ENCODE assay signal across 10 cellular contexts in the genomic region with DNA sequence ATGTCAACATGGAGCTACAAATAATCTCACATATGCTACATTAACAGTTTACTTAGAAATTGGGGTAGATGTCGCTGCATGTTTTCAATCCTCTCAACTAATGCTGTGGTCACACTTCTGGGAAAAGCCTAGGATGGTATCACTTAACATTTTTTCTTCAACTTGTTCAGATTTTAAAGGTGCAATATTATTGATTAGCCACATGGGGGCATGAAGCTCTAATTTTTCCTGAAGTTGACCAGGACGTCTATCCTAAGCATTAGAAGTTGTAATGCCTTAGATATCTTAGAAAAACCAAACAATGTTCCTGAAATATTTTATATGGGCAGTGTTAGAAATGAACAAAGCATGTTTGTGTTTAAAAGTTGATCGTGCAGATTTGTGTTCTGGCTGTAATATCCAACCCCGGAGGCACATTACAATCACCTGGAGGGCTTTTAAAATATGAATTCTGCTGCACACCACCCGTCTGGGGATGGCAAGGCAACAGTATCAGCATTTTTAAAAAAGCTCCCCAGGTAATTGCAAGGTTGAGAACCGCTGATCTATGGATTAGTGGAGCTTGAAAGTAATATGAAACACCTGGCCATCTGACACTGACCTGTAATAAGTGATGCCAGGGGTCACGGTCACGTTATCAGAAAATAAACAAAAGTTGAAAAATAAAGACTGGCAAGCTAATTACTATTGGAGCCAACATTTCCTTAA.
DNase-seq lines count a peak whose midpoint lies in the region; ATAC-seq, FAIRE-seq and TF ChIP-seq lines count a peak whose summit lies in the region.
"Had no signal": no experiment of that assay in that cellular context is flagged by ENCODE, and none has a peak within 500 bp of the region (broad histone marks: within the 10 kb centered on the region; RNA-seq: fewer than 3 reads in every experiment).

No MANE protein-coding gene starts in this region.

- H3K27ac ChIP-seq in H9 (ENCODE audit: insufficient read length, low read depth, low read length): no peak overlapping the region
- no peak overlapping the region for H3K27ac ChIP-seq in OCI-LY3 (ENCODE audit: low read length)
- H3K27ac ChIP-seq in endothelial cell of umbilical vein (ENCODE audit: insufficient read depth, low read depth, low read length): no peak overlapping the region
- H3K27ac ChIP-seq in osteoblast (ENCODE audit: low read depth, low read length): no peak overlapping the region

- FAIRE-seq in endothelial cell of umbilical vein (lab: Jason Lieb, UNC): peak; percentile 28
- FAIRE-seq: colon had no signal

- H3K23ac ChIP-seq in H9 (ENCODE audit: insufficient read length, low read depth, low read length): no peak overlapping the region

- no peak overlapping the region for H2BK15ac ChIP-seq in H9 (ENCODE audit: low read depth, low read length)

- DNase-seq in AG20443 (ENCODE audit: low spot score) (peak; percentile 68), H9 (no peak), endothelial cell of umbilical vein (ENCODE audit: low read depth, low spot score) (peak; percentile 28), osteoblast (ENCODE audit: insufficient read length, low spot score, missing footprints) (peak; percentile 88)
- no peak for DNase-seq in activated T-cell treated with anti-CD3 and anti-CD28 coated beads, Interleukin-2, amount 50 U/mL, for 4 hours
- no peak for DNase-seq in stimulated activated CD4-positive, alpha-beta T cell treated with anti-CD3 and anti-CD28 coated beads, Interleukin-2, amount 100 ng/mL, for 48 hours

- no peak overlapping the region for H4K91ac ChIP-seq in H9 (ENCODE audit: insufficient read length, low read depth, low read length)

- H2BK20ac ChIP-seq in H9 (ENCODE audit: low read depth, low read length, poor library complexity, severe bottlenecking): no peak overlapping the region

- H2BK120ac ChIP-seq in H9 (ENCODE audit: low read depth, low read length, poor library complexity, severe bottlenecking): no peak overlapping the region

- H3K9me1 ChIP-seq in endothelial cell of umbilical vein (replicated peaks; ENCODE audit: control insufficient read depth, extremely low read depth, insufficient read depth, low read length): no peaks in the 10 kb centered on the region

- CTCF ChIA-PET in endothelial cell of umbilical vein (lab: Charles Lee): interaction anchor here (0.6 to 10.6 kb wide), 51 partner anchors 9 to 1097 kb away, joined by 3 to 413 read pairs (median 4); partner anchors contain the start of gene CCBE1

- H3K27ac Mint-ChIP-seq in H9: no peak overlapping the region

- no peak overlapping the region for H3K56ac ChIP-seq in H9 (ENCODE audit: insufficient read length, low read depth, low read length)

- no peak overlapping the region for H2AK5ac ChIP-seq in H9 (ENCODE audit: insufficient read length, low read length)

- peaks cover 0 to 19% of the 10 kb centered on the region in 2 experiments; a peak in 3 of 4 replicates for H3K4me1 Mint-ChIP-seq in H9
- no peaks in the 10 kb centered on the region for H3K4me1 Mint-ChIP-seq in activated T-cell treated with anti-CD3 and anti-CD28 coated beads, Interleukin-2, amount 50 U/mL, for 4 hours (ENCODE audit: low read depth)

- no peaks in the 10 kb centered on the region for H3K36me3 Mint-ChIP-seq in H9 (ENCODE audit: insufficient read depth in 1 of 3, low read depth in 3 of 3)
- no peaks in the 10 kb centered on the region for H3K36me3 Mint-ChIP-seq in activated T-cell treated with anti-CD3 and anti-CD28 coated beads, Interleukin-2, amount 50 U/mL, for 4 hours (ENCODE audit: insufficient read depth)

- H2AFZ ChIP-seq in H9 (ENCODE audit: low read length) (no peak overlapping the region), OCI-LY3 (ENCODE audit: low read depth, low read length) (no peak overlapping the region), endothelial cell of umbilical vein (ENCODE audit: low read depth, low read length) (no peak overlapping the region), osteoblast (ENCODE audit: low read length) (no peak overlapping the region)

- H3K4me2 ChIP-seq in H9 (ENCODE audit: insufficient read depth, insufficient read length, low read length) (no peak overlapping the region), OCI-LY3 (ENCODE audit: low read length) (0 out of 2 replicates have a peak overlapping the region, but pooled peaks have one; percentile 1), endothelial cell of umbilical vein (ENCODE audit: insufficient read depth, low read length) (no peak overlapping the region), osteoblast (ENCODE audit: insufficient read depth, low read length) (peak overlapping the region; percentile 7)

- no peak for ATAC-seq in activated T-cell treated with anti-CD3 and anti-CD28 coated beads, Interleukin-2, amount 50 U/mL, for 4 hours
- ATAC-seq in HG03378 (IDR thresholded peaks at IDR 0.05; ENCODE audit: unreplicated experiment): no peak

- no peak overlapping the region for H3K18ac ChIP-seq in H9 (ENCODE audit: insufficient read length, low read depth, low read length)

- H4K8ac ChIP-seq in H9 (replicated peaks; ENCODE audit: insufficient read length, low read depth, low read length): no peak overlapping the region

- no peaks in the 10 kb centered on the region for H3K79me1 ChIP-seq in H9 (ENCODE audit: insufficient read depth, low read depth, low read length, poor library complexity, severe bottlenecking)

- intact Hi-C loops in endothelial cell of umbilical vein (cut with micrococcal nuclease): no loop called here

- dilution Hi-C loops in endothelial cell of umbilical vein (cut with MboI; ENCODE audit: extremely low pct_ligation_motif_present, low sequenced_read_pairs): no loop called here

- WGBS in H9 (ENCODE audit: extremely low coverage, insufficient read length, low lambda C conversion rate): no CpG with 5 or more reads among the region's 8 CpGs

- POLR2A ChIA-PET in endothelial cell of umbilical vein (lab: Charles Lee): no interaction called here

- H3K4ac ChIP-seq in H9 (ENCODE audit: low read depth, low read length): no peak overlapping the region

- no peaks in the 10 kb centered on the region; the same call in 1 of the 2 replicates for H3K27me3 Mint-ChIP-seq in H9 (ENCODE audit: low read depth)
- H3K27me3 Mint-ChIP-seq in activated T-cell treated with anti-CD3 and anti-CD28 coated beads, Interleukin-2, amount 50 U/mL, for 4 hours (ENCODE audit: low read depth): peaks cover 13% of the 10 kb centered on the region

- no peaks in the 10 kb centered on the region for H3K4me1 ChIP-seq in H9 (ENCODE audit: insufficient read depth, low read length)
- H3K4me1 ChIP-seq in OCI-LY3 (ENCODE audit: low read length): no peaks in the 10 kb centered on the region
- H3K4me1 ChIP-seq in endothelial cell of umbilical vein (ENCODE audit: control insufficient read depth, extremely low read depth, insufficient read depth, low read length): no peaks in the 10 kb centered on the region
- peaks cover 5% of the 10 kb centered on the region for H3K4me1 ChIP-seq in osteoblast (ENCODE audit: insufficient read depth, low read length)
- H3K4me1 ChIP-seq: HAP-1 had no signal

- no peaks in the 10 kb centered on the region for H3K36me3 ChIP-seq in OCI-LY3 (replicated peaks; ENCODE audit: low read depth, low read length)
- no peaks in the 10 kb centered on the region for H3K36me3 ChIP-seq in endothelial cell of umbilical vein (ENCODE audit: control insufficient read depth in 2 of 2, extremely low read depth in 1 of 2, insufficient read depth in 2 of 2, low read length in 2 of 2)
- H3K36me3 ChIP-seq in osteoblast (ENCODE audit: insufficient read depth, low read length): peaks cover 24% of the 10 kb centered on the region
- H3K36me3 ChIP-seq: HAP-1 had no signal

- no peak overlapping the region for H4K5ac ChIP-seq in H9 (ENCODE audit: insufficient read length, low read depth, low read length)

- H3T11ph ChIP-seq in H9 (ENCODE audit: low read length): no peak overlapping the region

- H4K20me1 ChIP-seq in H9 (ENCODE audit: control insufficient read depth, insufficient read depth, insufficient read length): no peaks in the 10 kb centered on the region
- no peaks in the 10 kb centered on the region for H4K20me1 ChIP-seq in OCI-LY3 (ENCODE audit: insufficient read depth, low read length)
- no peaks in the 10 kb centered on the region for H4K20me1 ChIP-seq in endothelial cell of umbilical vein (replicated peaks; ENCODE audit: control insufficient read depth, extremely low read depth, insufficient read depth, low read length)
- no peaks in the 10 kb centered on the region for H4K20me1 ChIP-seq in osteoblast (ENCODE audit: insufficient read depth, low read length)

- no peak overlapping the region for H2BK5ac ChIP-seq in H9 (ENCODE audit: insufficient read length, low read length)

- TF ChIP-seq CTCF in H9 (conservative IDR thresholded peaks at IDR 0.05): peak; percentile 74
- peak; percentile 96 for TF ChIP-seq CTCF in OCI-LY3 (IDR thresholded peaks at IDR 0.05; ENCODE audit: low read depth, low read length)
- TF ChIP-seq CTCF in endothelial cell of umbilical vein (IDR thresholded peaks at IDR 0.05; ENCODE audit: extremely low read depth in 1 of 2, insufficient read depth in 1 of 2, low read depth in 1 of 2, low read length in 2 of 2): peak; percentile 17 to 40
- peak; percentile 63 for TF ChIP-seq CTCF in osteoblast (IDR thresholded peaks at IDR 0.05; ENCODE audit: extremely low read depth, low read depth, low read length)

- no peaks in the 10 kb centered on the region for H3K9me3 Mint-ChIP-seq in H9
- no peaks in the 10 kb centered on the region for H3K9me3 Mint-ChIP-seq in activated T-cell treated with anti-CD3 and anti-CD28 coated beads, Interleukin-2, amount 50 U/mL, for 4 hours

- H3K14ac ChIP-seq in H9 (ENCODE audit: insufficient read depth, low read length): no peak overlapping the region

- H3K4me3 Mint-ChIP-seq in H9: no peak overlapping the region
- no peak overlapping the region for H3K4me3 Mint-ChIP-seq in activated T-cell treated with anti-CD3 and anti-CD28 coated beads, Interleukin-2, amount 50 U/mL, for 4 hours

- TF ChIP-seq POLR2A in endothelial cell of umbilical vein (IDR thresholded peaks at IDR 0.05; ENCODE audit: low read depth, low read length): no peak

- no peak overlapping the region for H2BK12ac ChIP-seq in H9 (ENCODE audit: insufficient read length, low read depth, low read length)

- H3K9me3 ChIP-seq in H9 (ENCODE audit: control insufficient read depth, low read depth, low read length): no peaks in the 10 kb centered on the region
- H3K9me3 ChIP-seq in OCI-LY3 (ENCODE audit: insufficient read depth, low read length): no peaks in the 10 kb centered on the region
- no peaks in the 10 kb centered on the region for H3K9me3 ChIP-seq in endothelial cell of umbilical vein (replicated peaks; ENCODE audit: control insufficient read depth, insufficient read depth, low read length)
- H3K9me3 ChIP-seq in osteoblast (ENCODE audit: low read depth, low read length): no peaks in the 10 kb centered on the region
- H3K9me3 ChIP-seq: HAP-1 had no signal

- no peaks in the 10 kb centered on the region for H3K79me2 ChIP-seq in H9 (ENCODE audit: insufficient read depth, low read length)
- no peaks in the 10 kb centered on the region for H3K79me2 ChIP-seq in OCI-LY3 (ENCODE audit: low read length)
- H3K79me2 ChIP-seq in endothelial cell of umbilical vein (ENCODE audit: control insufficient read depth, insufficient read depth, low read length): no peaks in the 10 kb centered on the region
- H3K79me2 ChIP-seq in osteoblast (ENCODE audit: insufficient read depth, low read length): no peaks in the 10 kb centered on the region

- BruUV-seq in endothelial cell of umbilical vein (replicated peaks; lab: Mats Ljungman, UMichigan): no TSS peak

- H3K9ac ChIP-seq in H9 (ENCODE audit: extremely low read depth, insufficient read length, low read length) (no peak overlapping the region), OCI-LY3 (ENCODE audit: low read length) (no peak overlapping the region), endothelial cell of umbilical vein (replicated peaks; ENCODE audit: extremely low read depth, insufficient read depth, low read length) (no peak overlapping the region)

- H3K4me3 ChIP-seq in OCI-LY3 (ENCODE audit: low read length): no peak overlapping the region
- no peak overlapping the region for H3K4me3 ChIP-seq in endothelial cell of umbilical vein (replicated peaks in 1 of 3; ENCODE audit: insufficient read depth in 1 of 3, low read depth in 1 of 3, low read length in 3 of 3)
- H3K4me3 ChIP-seq in osteoblast (ENCODE audit: insufficient read depth, low read length): no peak overlapping the region
- H3K4me3 ChIP-seq: HAP-1 had no signal

- no peaks in the 10 kb centered on the region for H3K23me2 ChIP-seq in H9 (ENCODE audit: insufficient read length, low read depth, low read length, poor library complexity, severe bottlenecking)

- H3K27me3 ChIP-seq in H9 (ENCODE audit: insufficient read depth, low read length) (no peaks in the 10 kb centered on the region), OCI-LY3 (ENCODE audit: low read depth, low read length) (peaks cover 39% of the 10 kb centered on the region), endothelial cell of umbilical vein (ENCODE audit: control insufficient read depth in 2 of 2, insufficient read depth in 2 of 2, low read length in 2 of 2) (no peaks in the 10 kb centered on the region), osteoblast (ENCODE audit: insufficient read depth, low read length) (no peaks in the 10 kb centered on the region)

Comparison
In these comparisons a context has a peak if more than half of its experiments do, and no peak if none do; other contexts are left out.
1. DNase-seq: peak in AG20443 (single experiment), endothelial cell of umbilical vein (single experiment) and osteoblast (single experiment); none in H9 (single experiment), activated T-cell treated with anti-CD3 and anti-CD28 coated beads, Interleukin-2, amount 50 U/mL, for 4 hours (single experiment) and stimulated activated CD4-positive, alpha-beta T cell treated with anti-CD3 and anti-CD28 coated beads, Interleukin-2, amount 100 ng/mL, for 48 hours (0 of 2).
2. H3K4me2 ChIP-seq: peak in OCI-LY3 (single experiment) and osteoblast (single experiment); none in H9 (single experiment) and endothelial cell of umbilical vein (single experiment).
3. CTCF ChIP-seq: peak in every context shown above with its lines; median percentile 96 in OCI-LY3; 74 in H9; 63 in osteoblast; 28 in endothelial cell of umbilical vein.